Comparison of ENCODE assay signal across 20 cellular contexts in the genomic region with DNA sequence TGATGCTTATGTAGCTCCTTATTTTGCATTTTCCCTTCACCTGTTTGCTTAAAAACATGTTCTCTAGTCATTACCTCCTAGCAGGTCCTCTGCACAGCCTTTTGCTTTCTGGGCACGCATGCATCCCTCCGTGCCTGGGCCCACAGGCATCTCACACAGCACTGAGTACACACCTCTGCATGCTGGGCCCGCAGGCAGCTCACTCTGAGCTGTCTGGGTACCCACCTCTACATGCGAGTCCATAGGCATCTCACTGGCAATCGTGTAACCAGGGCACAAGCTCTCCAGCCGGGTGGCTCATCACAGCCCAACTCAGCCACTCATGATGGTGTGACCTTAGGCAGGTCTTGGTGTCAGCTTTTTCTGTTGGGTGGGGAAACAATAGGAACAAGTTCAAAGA.
DNase-seq lines count a peak whose midpoint lies in the region; ATAC-seq, FAIRE-seq and TF ChIP-seq lines count a peak whose summit lies in the region.
"Had no signal": no experiment of that assay in that cellular context is flagged by ENCODE, and none has a peak within 500 bp of the region (broad histone marks: within the 10 kb centered on the region; RNA-seq: fewer than 3 reads in every experiment).

No MANE protein-coding gene starts in this region.

- no peaks in the 10 kb centered on the region for H3K27me3 ChIP-seq in CD8-positive, alpha-beta T cell (ENCODE audit: insufficient read depth, low read length)
- H3K27me3 ChIP-seq in GM12878 (replicated peaks in 1 of 2; ENCODE audit: control insufficient read depth in 2 of 2, insufficient read depth in 2 of 2, low read length in 1 of 2) = no peaks in the 10 kb centered on the region
- H3K27me3 ChIP-seq: SJCRH30 had no signal

- RAD21 ChIA-PET in GM12878 (lab: Charles Lee; ENCODE audit: unreplicated experiment) = no interaction called here

- no peak for TF ChIP-seq EP300 in GM12878 (IDR thresholded peaks at IDR 0.05; ENCODE audit: borderline replicate concordance in 1 of 2, control insufficient read depth in 1 of 2, low read depth in 2 of 2, low read length in 2 of 2)

- TF ChIP-seq RAD21 in GM12878 (IDR thresholded peaks at IDR 0.05; ENCODE audit: insufficient read depth, low read depth, low read length) = no peak

- no peaks in the 10 kb centered on the region for H3K79me2 ChIP-seq in GM12878 (ENCODE audit: control insufficient read depth, insufficient read depth, low read length)

- CTCF ChIA-PET in CD8-positive, alpha-beta T cell (lab: Charles Lee) = no interaction called here
- CTCF ChIA-PET in GM12878 (lab: Yijun Ruan, JAX) = interaction anchor here (0.6 kb wide), 1 partner anchor 722 kb away, joined by 3 read pairs; no protein-coding TSS in a partner anchor

- no peak overlapping the region for H3K4me2 ChIP-seq in GM12878 (ENCODE audit: control insufficient read depth, insufficient read depth)

- no peak overlapping the region for H2AFZ ChIP-seq in GM12878 (ENCODE audit: control insufficient read depth, low read depth, low read length)

- 97% methylated on average over 6 of the region's 6 CpGs for WGBS in GM12878 (ENCODE audit: insufficient coverage, insufficient replicate concordance, low lambda C conversion rate, missing lambda C conversion rate)

- no peak overlapping the region for H3K4me3 Mint-ChIP-seq in activated T-cell treated with anti-CD3 and anti-CD28 coated beads, Interleukin-2, amount 50 U/mL, for 24 hours
- no peak overlapping the region for H3K4me3 Mint-ChIP-seq in CD8-positive, alpha-beta T cell
- no peak overlapping the region for H3K4me3 Mint-ChIP-seq in memory B cell
- H3K4me3 Mint-ChIP-seq: IgD-negative memory B cell had no signal

- H3K27ac ChIP-seq in CD8-positive, alpha-beta T cell (ENCODE audit: low read depth, low read length) = no peak overlapping the region
- H3K27ac ChIP-seq in GM12878 (ENCODE audit: control insufficient read depth, insufficient read depth) = no peak overlapping the region
- H3K27ac ChIP-seq: C4-2B, SJCRH30 had no signal

- H3K9me3 Mint-ChIP-seq in activated T-cell treated with anti-CD3 and anti-CD28 coated beads, Interleukin-2, amount 50 U/mL, for 24 hours = no peaks in the 10 kb centered on the region
- no peaks in the 10 kb centered on the region for H3K9me3 Mint-ChIP-seq in CD8-positive, alpha-beta T cell
- H3K9me3 Mint-ChIP-seq in memory B cell = no peaks in the 10 kb centered on the region

- H3K36me3 Mint-ChIP-seq in activated T-cell treated with anti-CD3 and anti-CD28 coated beads, Interleukin-2, amount 50 U/mL, for 24 hours (ENCODE audit: low read depth) = peaks cover 61% of the 10 kb centered on the region
- H3K36me3 Mint-ChIP-seq in CD8-positive, alpha-beta T cell = peaks cover 54% of the 10 kb centered on the region
- H3K36me3 Mint-ChIP-seq in memory B cell = peaks cover 36% of the 10 kb centered on the region

- no peak for ATAC-seq in CD8-positive, alpha-beta T cell
- ATAC-seq in GM12878 (no peak), memory B cell (ENCODE audit: low read depth) (no peak)

- H3K27me3 Mint-ChIP-seq in activated T-cell treated with anti-CD3 and anti-CD28 coated beads, Interleukin-2, amount 50 U/mL, for 24 hours = no peaks in the 10 kb centered on the region
- no peaks in the 10 kb centered on the region for H3K27me3 Mint-ChIP-seq in CD8-positive, alpha-beta T cell (ENCODE audit: low read depth)
- no peaks in the 10 kb centered on the region for H3K27me3 Mint-ChIP-seq in memory B cell
- H3K27me3 Mint-ChIP-seq: IgD-negative memory B cell had no signal

- POLR2A ChIA-PET in CD8-positive, alpha-beta T cell (lab: Charles Lee) = interaction anchor here (1.1 kb wide), 1 partner anchor 11 kb away, joined by 3 read pairs; no protein-coding TSS in a partner anchor
- POLR2A ChIA-PET in GM12878 (lab: Charles Lee) = interaction anchor here (0.5 kb wide), 1 partner anchor 63 kb away, joined by 4 read pairs; no protein-coding TSS in a partner anchor

- FAIRE-seq in GM12878 (lab: Jason Lieb, UNC) = no peak
- FAIRE-seq: A204.1 had no signal

- no peak overlapping the region for H3K4me3 ChIP-seq in CD8-positive, alpha-beta T cell (ENCODE audit: low read depth, low read length)
- no peak overlapping the region for H3K4me3 ChIP-seq in GM12878
- H3K4me3 ChIP-seq: SJCRH30 had no signal

- H3K9ac ChIP-seq in GM12878 (ENCODE audit: control insufficient read depth, insufficient read depth, low read length) = no peak overlapping the region

- SMC1A ChIA-PET in GM12878 (lab: Charles Lee; ENCODE audit: uncharacterized antibody, unreplicated experiment) = interaction anchor here (0.7 to 1.1 kb wide), 2 partner anchors 23 to 180 kb away, joined by 3 read pairs; no protein-coding TSS in a partner anchor

- no peaks in the 10 kb centered on the region for H3K4me1 ChIP-seq in CD8-positive, alpha-beta T cell (ENCODE audit: insufficient read depth, low read length)
- no peaks in the 10 kb centered on the region for H3K4me1 ChIP-seq in GM12878 (ENCODE audit: control insufficient read depth, insufficient read depth, low read length)
- H3K4me1 ChIP-seq: SJCRH30 had no signal

- H3K27ac Mint-ChIP-seq in activated T-cell treated with anti-CD3 and anti-CD28 coated beads, Interleukin-2, amount 50 U/mL, for 24 hours = peak overlapping the region; percentile 51
- peak overlapping the region; percentile 46 for H3K27ac Mint-ChIP-seq in CD8-positive, alpha-beta T cell
- H3K27ac Mint-ChIP-seq in memory B cell = peak overlapping the region; percentile 8

- no TSS peak for BruUV-seq in GM12878 (replicated peaks; lab: Mats Ljungman, UMichigan)

- DNase-seq in activated T-cell treated with anti-CD3 and anti-CD28 coated beads, Interleukin-2, amount 50 U/mL, for 24 hours = no peak
- DNase-seq in activated T-cell treated with anti-CD3 and anti-CD28 coated beads, Interleukin-2, amount 50 U/mL, for 48 hours = no peak
- no peak for DNase-seq in CD8-positive, alpha-beta T cell
- DNase-seq in GM12878 (ENCODE audit: low read depth, low spot score) (no peak), memory B cell (ENCODE audit: low spot score in 2 of 2) (no peak), A172 (ENCODE audit: low spot score) (no peak), NCI-H345 (lab: John Stamatoyannopoulos, UW) (no peak)
- DNase-seq in effector CD4-positive, alpha-beta T cell = no peak
- DNase-seq: H7, Karpas-422, MV-4-11, NCI-H1105 treated with DMSO at 0.1 percent for 48 hours, NCI-H2029 treated with DMSO at 0.1 percent for 48 hours, NCI-H226, NCI-H524, NCI-H82, SJCRH30 had no signal

- intact Hi-C loops in CD8-positive, alpha-beta T cell (cut with DNase I, micrococcal nuclease) = no loop called here
- intact Hi-C loops in GM12878 (cut with micrococcal nuclease; ENCODE audit: unreplicated experiment) = no loop called here

- peak; percentile 63 for TF ChIP-seq POLR2A in GM12878 (IDR thresholded peaks at IDR 0.05; ENCODE audit: low read depth, low read length)

- no peaks in the 10 kb centered on the region for H3K4me1 Mint-ChIP-seq in activated T-cell treated with anti-CD3 and anti-CD28 coated beads, Interleukin-2, amount 50 U/mL, for 24 hours (ENCODE audit: low read depth)
- H3K4me1 Mint-ChIP-seq in CD8-positive, alpha-beta T cell (ENCODE audit: low read depth) = no peaks in the 10 kb centered on the region
- no peaks in the 10 kb centered on the region for H3K4me1 Mint-ChIP-seq in memory B cell
- H3K4me1 Mint-ChIP-seq: IgD-negative memory B cell had no signal

- TF ChIP-seq CTCF in CD8-positive, alpha-beta T cell (IDR thresholded peaks at IDR 0.05) = no peak
- TF ChIP-seq CTCF in GM12878 (IDR thresholded peaks at IDR 0.05 in 2 of 3, conservative IDR thresholded peaks at IDR 0.05 in 1 of 3; ENCODE audit: control insufficient read depth in 2 of 3, extremely low read depth in 1 of 3, insufficient read depth in 1 of 3, low read depth in 3 of 3, low read length in 3 of 3) = no peak

- peaks cover 28% of the 10 kb centered on the region for H3K36me3 ChIP-seq in CD8-positive, alpha-beta T cell (ENCODE audit: insufficient read depth, low read length)
- peaks cover 11 to 13% of the 10 kb centered on the region in 2 experiments; a peak in 3 of 4 replicates for H3K36me3 ChIP-seq in GM12878 (ENCODE audit: control insufficient read depth in 2 of 2, insufficient read depth in 2 of 2, low read length in 1 of 2)

- H3K9me3 ChIP-seq in CD8-positive, alpha-beta T cell (ENCODE audit: low read length) = no peaks in the 10 kb centered on the region
- H3K9me3 ChIP-seq in GM12878 (replicated peaks; ENCODE audit: control insufficient read depth, insufficient read depth, low read length) = no peaks in the 10 kb centered on the region
- H3K9me3 ChIP-seq: SJCRH30 had no signal

- no peaks in the 10 kb centered on the region for H4K20me1 ChIP-seq in GM12878 (ENCODE audit: control insufficient read depth, insufficient read depth)

- in situ Hi-C loops in GM12878 (cut with MboI) = no loop called here

TF ChIP-seq in GM12878, 131 proteins besides CTCF, POLR2A, EP300 and RAD21 (continues in another document):
- TF ChIP-seq TCF3 (IDR thresholded peaks at IDR 0.05; ENCODE audit: borderline replicate concordance, insufficient read depth, low read depth, low read length) (no peak), NFIC (IDR thresholded peaks at IDR 0.05; ENCODE audit: low read depth, low read length) (no peak)
- TF ChIP-seq, protein P1, sequence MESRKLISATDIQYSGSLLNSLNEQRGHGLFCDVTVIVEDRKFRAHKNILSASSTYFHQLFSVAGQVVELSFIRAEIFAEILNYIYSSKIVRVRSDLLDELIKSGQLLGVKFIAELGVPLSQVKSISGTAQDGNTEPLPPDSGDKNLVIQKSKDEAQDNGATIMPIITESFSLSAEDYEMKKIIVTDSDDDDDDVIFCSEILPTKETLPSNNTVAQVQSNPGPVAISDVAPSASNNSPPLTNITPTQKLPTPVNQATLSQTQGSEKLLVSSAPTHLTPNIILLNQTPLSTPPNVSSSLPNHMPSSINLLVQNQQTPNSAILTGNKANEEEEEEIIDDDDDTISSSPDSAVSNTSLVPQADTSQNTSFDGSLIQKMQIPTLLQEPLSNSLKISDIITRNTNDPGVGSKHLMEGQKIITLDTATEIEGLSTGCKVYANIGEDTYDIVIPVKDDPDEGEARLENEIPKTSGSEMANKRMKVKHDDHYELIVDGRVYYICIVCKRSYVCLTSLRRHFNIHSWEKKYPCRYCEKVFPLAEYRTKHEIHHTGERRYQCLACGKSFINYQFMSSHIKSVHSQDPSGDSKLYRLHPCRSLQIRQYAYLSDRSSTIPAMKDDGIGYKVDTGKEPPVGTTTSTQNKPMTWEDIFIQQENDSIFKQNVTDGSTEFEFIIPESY (IDR thresholded peaks at IDR 0.05) = no peak
